1 cellular context compared by ENCODE assay signal in genomic region chr3:4850928-4851265, GRCh38.
A peak's percentile ranks its signal among the peaks of the same experiment; 100 is the strongest.
TF ChIP-seq lines count a peak whose summit lies in the region.

No MANE protein-coding gene starts in this region.

TF ChIP-seq in GM12878, 131 proteins besides CTCF, POLR2A, EP300 and RAD21 (continued from another document):
- TF ChIP-seq USF1 (IDR thresholded peaks at IDR 0.05; ENCODE audit: borderline replicate concordance, extremely low read length, insufficient read depth, low read depth, low read length) (no peak), POU2F2 (IDR thresholded peaks at IDR 0.05; ENCODE audit: borderline replicate concordance, low read depth, low read length) (peak; percentile 71; the same call in 2 of the 3 replicates), ZNF207 (IDR thresholded peaks at IDR 0.05; ENCODE audit: borderline replicate concordance) (no peak), IKZF2 (IDR thresholded peaks at IDR 0.05) (peak; percentile 74 to 83), MEF2A (IDR thresholded peaks at IDR 0.05; ENCODE audit: insufficient read depth, low read depth, low read length) (peak; percentile 84), MTA3 (IDR thresholded peaks at IDR 0.05; ENCODE audit: borderline replicate concordance, low read length) (peak; percentile 73), BRCA1 (IDR thresholded peaks at IDR 0.05; ENCODE audit: low read depth, low read length) (no peak), TBL1XR1 (IDR thresholded peaks at IDR 0.05; ENCODE audit: low read depth, low read length) (peak; percentile 56; the same call in 1 of the 2 replicates), RELA (IDR thresholded peaks at IDR 0.05; ENCODE audit: borderline replicate concordance, partially characterized antibody) (peak; percentile 55), SMAD1 (IDR thresholded peaks at IDR 0.05; ENCODE audit: low read depth, partially characterized antibody) (peak; percentile 65), RBBP5 (conservative IDR thresholded peaks at IDR 0.05) (no peak), SP1 (IDR thresholded peaks at IDR 0.05; ENCODE audit: low read depth, low read length) (peak; percentile 49), ATF7 (IDR thresholded peaks at IDR 0.05; ENCODE audit: low read depth) (peak; percentile 87), SREBF2 (IDR thresholded peaks at IDR 0.05; ENCODE audit: low read length) (peak; percentile 10; the same call in 1 of the 2 replicates), IRF5 (IDR thresholded peaks at IDR 0.05; ENCODE audit: borderline replicate concordance) (no peak), GATAD2B (conservative IDR thresholded peaks at IDR 0.05; ENCODE audit: low read depth) (0 out of 2 replicates have a peak, but pooled peaks have one; percentile 29), BACH1 (IDR thresholded peaks at IDR 0.05; ENCODE audit: borderline replicate concordance) (no peak), EZH2 (IDR thresholded peaks at IDR 0.05; ENCODE audit: borderline replicate concordance, control insufficient read depth, low read depth, low read length) (no peak), YBX1 (IDR thresholded peaks at IDR 0.05) (no peak), JUNB (IDR thresholded peaks at IDR 0.05) (no peak; the same call in 1 of the 2 replicates), EED (IDR thresholded peaks at IDR 0.05; ENCODE audit: low read depth) (peak; percentile 81; the same call in 1 of the 2 replicates), ZNF274 (IDR thresholded peaks at IDR 0.05; ENCODE audit: insufficient read depth, insufficient read length) (no peak), MXI1 (IDR thresholded peaks at IDR 0.05; ENCODE audit: low read depth, low read length) (no peak)
